9 cellular contexts compared by ENCODE assay signal in genomic region chr6:107820571-107821261, GRCh38. TPM values are rescaled to one million over a fixed set of nuclear protein-coding genes. Genes with fewer than 3 reads are reported as not detected.
DNase-seq lines count a peak whose midpoint lies in the region; ATAC-seq and TF ChIP-seq lines count a peak whose summit lies in the region.
"Had no signal": no experiment of that assay in that cellular context is flagged by ENCODE, and none has a peak within 500 bp of the region (broad histone marks: within the 10 kb centered on the region; RNA-seq: fewer than 3 reads in every experiment).

No MANE protein-coding gene starts in this region.

- TF ChIP-seq CTCF in A673 (conservative IDR thresholded peaks at IDR 0.05; ENCODE audit: low read depth, low read length): no peak
- no peak for TF ChIP-seq CTCF in esophagus squamous epithelium (IDR thresholded peaks at IDR 0.05)
- TF ChIP-seq CTCF in osteocyte (IDR thresholded peaks at IDR 0.05): no peak

- POLR2A ChIA-PET in A673 (lab: Charles Lee; ENCODE audit: low non-redundant PET): no interaction called here
- POLR2A ChIA-PET in activated CD4-positive, alpha-beta memory T cell treated with anti-CD3 and anti-CD28 coated beads for 36 hours (lab: Charles Lee): no interaction called here

- no peak for TF ChIP-seq POLR2A in esophagus squamous epithelium (IDR thresholded peaks at IDR 0.05)

- DNase-seq in A673 (ENCODE audit: low spot score) (peak; percentile 48), NCI-H1048 (lab: John Stamatoyannopoulos, UW) (peak; percentile 38), esophagus squamous epithelium (lab: John Stamatoyannopoulos, UW) (no peak), osteocyte (ENCODE audit: extremely low spot score, unreplicated experiment) (peak; percentile 66), dedifferentiated amniotic fluid mesenchymal stem cell (ENCODE audit: extremely low spot score) (no peak)
- DNase-seq in activated CD4-positive, alpha-beta memory T cell treated with anti-CD3 and anti-CD28 coated beads for 36 hours: peak; percentile 45

- no peaks in the 10 kb centered on the region for H3K9me3 Mint-ChIP-seq in activated CD4-positive, alpha-beta memory T cell treated with anti-CD3 and anti-CD28 coated beads for 36 hours
- H3K9me3 Mint-ChIP-seq in osteocyte (ENCODE audit: unreplicated experiment): no peaks in the 10 kb centered on the region

- no TSS peak for BruUV-seq in A673 (replicated peaks; lab: Mats Ljungman, UMichigan)

- peak overlapping the region; percentile 86 for H3K4me3 Mint-ChIP-seq in activated CD4-positive, alpha-beta memory T cell treated with anti-CD3 and anti-CD28 coated beads for 36 hours
- H3K4me3 Mint-ChIP-seq in osteocyte (ENCODE audit: unreplicated experiment): peak overlapping the region; percentile 55

- no peak for ATAC-seq in GM18870 (IDR thresholded peaks at IDR 0.05; ENCODE audit: unreplicated experiment)
- ATAC-seq in GM21737 (IDR thresholded peaks at IDR 0.05; ENCODE audit: unreplicated experiment): no peak

- peak overlapping the region; percentile 80 for H3K27ac Mint-ChIP-seq in activated CD4-positive, alpha-beta memory T cell treated with anti-CD3 and anti-CD28 coated beads for 36 hours
- peak overlapping the region; percentile 43 for H3K27ac Mint-ChIP-seq in osteocyte (ENCODE audit: unreplicated experiment)

- peaks cover 83% of the 10 kb centered on the region for H3K4me1 Mint-ChIP-seq in activated CD4-positive, alpha-beta memory T cell treated with anti-CD3 and anti-CD28 coated beads for 36 hours (ENCODE audit: low read depth)
- H3K4me1 Mint-ChIP-seq in osteocyte (ENCODE audit: unreplicated experiment): peaks cover 45% of the 10 kb centered on the region

- H3K4me3 ChIP-seq in A673 (ENCODE audit: low read depth, low read length, poor library complexity, severe bottlenecking): peak overlapping the region; percentile 30
- H3K4me3 ChIP-seq in esophagus squamous epithelium: peak overlapping the region in 3 of 4 donors; percentile 3 to 51 (median 25)

- H3K9me3 ChIP-seq in A673 (ENCODE audit: low read depth, low read length, poor library complexity, severe bottlenecking) (no peaks in the 10 kb centered on the region), esophagus squamous epithelium (no peaks in the 10 kb centered on the region)

- H3K36me3 ChIP-seq in A673 (ENCODE audit: insufficient read depth, low read length, poor library complexity, severe bottlenecking) (no peaks in the 10 kb centered on the region), esophagus squamous epithelium (no peaks in the 10 kb centered on the region)

- H3K27me3 ChIP-seq in A673 (replicated peaks; ENCODE audit: insufficient read depth, low read depth, low read length, poor library complexity) (peaks cover 16% of the 10 kb centered on the region), esophagus squamous epithelium (peaks cover 0 to 34% (median 2%) of the 10 kb centered on the region in 4 donors)

- H3K4me1 ChIP-seq in A673 (ENCODE audit: insufficient read depth, low read length, poor library complexity, severe bottlenecking): peaks cover 14% of the 10 kb centered on the region
- H3K4me1 ChIP-seq in esophagus squamous epithelium: peaks cover 4 to 26% (median 10%) of the 10 kb centered on the region in 3 donors

- no peaks in the 10 kb centered on the region for H3K36me3 Mint-ChIP-seq in activated CD4-positive, alpha-beta memory T cell treated with anti-CD3 and anti-CD28 coated beads for 36 hours
- no peaks in the 10 kb centered on the region for H3K36me3 Mint-ChIP-seq in osteocyte (ENCODE audit: unreplicated experiment)

- no peaks in the 10 kb centered on the region for H3K27me3 Mint-ChIP-seq in activated CD4-positive, alpha-beta memory T cell treated with anti-CD3 and anti-CD28 coated beads for 36 hours
- H3K27me3 Mint-ChIP-seq in osteocyte (ENCODE audit: unreplicated experiment): peaks cover 12% of the 10 kb centered on the region

- H3K27ac ChIP-seq in A673 (ENCODE audit: low read depth, low read length, poor library complexity, severe bottlenecking) (no peak overlapping the region), esophagus squamous epithelium (peak overlapping the region in 2 of 4 donors; percentile 5 to 59)
- H3K27ac ChIP-seq: VCaP had no signal

- CTCF ChIA-PET in A673 (lab: Charles Lee): no interaction called here
- CTCF ChIA-PET in activated CD4-positive, alpha-beta memory T cell treated with anti-CD3 and anti-CD28 coated beads for 36 hours (lab: Charles Lee): interaction anchor here (0.7 to 4.4 kb wide), 4 partner anchors 27 to 93 kb away, joined by 3 to 55 read pairs (median 15); no protein-coding TSS in a partner anchor

- intact Hi-C loops in A673 (cut with micrococcal nuclease; ENCODE audit: unreplicated experiment) (no loop called here), esophagus squamous epithelium (cut with DNase I) (no loop called here)
- intact Hi-C loops in activated CD4-positive, alpha-beta memory T cell treated with anti-CD3 and anti-CD28 coated beads for 36 hours (cut with micrococcal nuclease): loop anchor here (5.0 to 10.0 kb wide), 2 partner anchors 1308 to 1564 kb away; partner anchors contain the start of gene CD164

- WGBS in esophagus squamous epithelium, 2 donors: 7 to 11% methylated on average over 14 of the region's 14 CpGs

RNA-seq across cellular contexts. Expression of gene SCML4, which starts 3.4 kb away (rescaled TPM):
- not detected in 2 replicates for total RNA-seq in A673 (2021)
- 1 to 10 TPM; 3.8 to 4.3 TPM for total RNA-seq in activated CD4-positive, alpha-beta memory T cell treated with anti-CD3 and anti-CD28 coated beads for 36 hours
- total RNA-seq in esophagus squamous epithelium: 1 to 10 TPM in 2 of 4 donors, under 1 TPM in 1, not detected in 1; 0.44 to 5.7 (median 2.9) TPM
- total RNA-seq in osteocyte: not detected in 2 replicates

Comparison
In these comparisons a context has a peak if more than half of its experiments do, and no peak if none do; other contexts are left out.
1. DNase-seq: peak in A673 (single experiment), NCI-H1048 (single experiment), activated CD4-positive, alpha-beta memory T cell treated with anti-CD3 and anti-CD28 coated beads for 36 hours (single experiment) and osteocyte (single experiment); none in esophagus squamous epithelium (single experiment) and dedifferentiated amniotic fluid mesenchymal stem cell (single experiment).